ENCODE assay signal across 1 cellular context in the genomic region with DNA sequence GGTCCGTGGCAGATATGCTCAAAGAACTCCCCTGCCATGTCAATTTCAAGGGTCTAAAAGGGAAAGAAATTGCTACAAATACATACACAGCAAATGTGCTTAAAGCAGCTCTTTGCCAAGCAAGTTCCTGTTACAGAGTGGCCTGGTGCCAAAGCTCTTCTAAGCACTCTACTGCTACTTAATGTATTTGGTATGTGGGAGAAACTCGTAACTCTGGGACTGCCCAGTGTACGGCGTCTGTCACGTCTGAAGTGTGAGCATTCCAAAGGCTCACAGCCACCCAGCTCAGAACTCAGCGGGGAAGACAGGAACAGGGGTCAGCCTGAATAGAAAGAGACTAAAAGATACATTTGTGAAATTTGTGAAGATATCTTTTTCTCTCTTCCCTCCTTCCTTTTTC.
TF ChIP-seq lines count a peak whose summit lies in the region.

No MANE protein-coding gene starts in this region.

TF ChIP-seq in HEK293, 187 proteins besides CTCF, POLR2A, EP300 and RAD21 (continued from another document):
- TF ChIP-seq, protein P1, sequence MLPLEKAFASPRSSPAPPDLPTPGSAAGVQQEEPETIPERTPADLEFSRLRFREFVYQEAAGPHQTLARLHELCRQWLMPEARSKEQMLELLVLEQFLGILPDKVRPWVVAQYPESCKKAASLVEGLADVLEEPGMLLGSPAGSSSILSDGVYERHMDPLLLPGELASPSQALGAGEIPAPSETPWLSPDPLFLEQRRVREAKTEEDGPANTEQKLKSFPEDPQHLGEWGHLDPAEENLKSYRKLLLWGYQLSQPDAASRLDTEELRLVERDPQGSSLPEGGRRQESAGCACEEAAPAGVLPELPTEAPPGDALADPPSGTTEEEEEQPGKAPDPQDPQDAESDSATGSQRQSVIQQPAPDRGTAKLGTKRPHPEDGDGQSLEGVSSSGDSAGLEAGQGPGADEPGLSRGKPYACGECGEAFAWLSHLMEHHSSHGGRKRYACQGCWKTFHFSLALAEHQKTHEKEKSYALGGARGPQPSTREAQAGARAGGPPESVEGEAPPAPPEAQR (tag by site-specific recombination; IDR thresholded peaks at IDR 0.05) = no peak
- TF ChIP-seq ZNF560 (tag by site-specific recombination; IDR thresholded peaks at IDR 0.05; ENCODE audit: borderline replicate concordance) (no peak), GLIS2 (tag by site-specific recombination; IDR thresholded peaks at IDR 0.05) (no peak), ZNF341 (tag by site-specific recombination; IDR thresholded peaks at IDR 0.05; ENCODE audit: low read depth) (peak; percentile 91), ZNF248 (tag by site-specific recombination; IDR thresholded peaks at IDR 0.05) (no peak), ZNF600 (tag by site-specific recombination; IDR thresholded peaks at IDR 0.05) (peak; percentile 45; the same call in 1 of the 2 replicates), ZNF660 (tag by site-specific recombination; IDR thresholded peaks at IDR 0.05) (0 out of 2 replicates have a peak, but pooled peaks have one; percentile 40), ZFP3 (tag by site-specific recombination; IDR thresholded peaks at IDR 0.05; ENCODE audit: low read depth) (no peak), ZXDB (tag by site-specific recombination; IDR thresholded peaks at IDR 0.05) (peak; percentile 42; the same call in 1 of the 2 replicates), ZNF621 (tag by site-specific recombination; IDR thresholded peaks at IDR 0.05) (no peak), IKZF3 (tag by site-specific recombination; IDR thresholded peaks at IDR 0.05) (peak; percentile 49; the same call in 1 of the 2 replicates), ZNF529 (tag by site-specific recombination; IDR thresholded peaks at IDR 0.05; ENCODE audit: insufficient replicate concordance) (no peak), ZNF701 (tag by site-specific recombination; IDR thresholded peaks at IDR 0.05) (no peak), ZNF677 (tag by site-specific recombination; IDR thresholded peaks at IDR 0.05) (no peak), ZBTB17 (tag by site-specific recombination; IDR thresholded peaks at IDR 0.05) (0 out of 2 replicates have a peak, but pooled peaks have one; percentile 38), ZNF561 (tag by site-specific recombination; IDR thresholded peaks at IDR 0.05; ENCODE audit: borderline replicate concordance) (no peak), ZBTB48 (tag by site-specific recombination; IDR thresholded peaks at IDR 0.05) (no peak), ZNF433 (tag by site-specific recombination; IDR thresholded peaks at IDR 0.05; ENCODE audit: low read depth) (no peak), OSR2 (tag by site-specific recombination; IDR thresholded peaks at IDR 0.05) (peak; percentile 44; the same call in 1 of the 2 replicates), ZNF174 (tag by site-specific recombination; IDR thresholded peaks at IDR 0.05) (no peak)
- TF ChIP-seq, protein P2, sequence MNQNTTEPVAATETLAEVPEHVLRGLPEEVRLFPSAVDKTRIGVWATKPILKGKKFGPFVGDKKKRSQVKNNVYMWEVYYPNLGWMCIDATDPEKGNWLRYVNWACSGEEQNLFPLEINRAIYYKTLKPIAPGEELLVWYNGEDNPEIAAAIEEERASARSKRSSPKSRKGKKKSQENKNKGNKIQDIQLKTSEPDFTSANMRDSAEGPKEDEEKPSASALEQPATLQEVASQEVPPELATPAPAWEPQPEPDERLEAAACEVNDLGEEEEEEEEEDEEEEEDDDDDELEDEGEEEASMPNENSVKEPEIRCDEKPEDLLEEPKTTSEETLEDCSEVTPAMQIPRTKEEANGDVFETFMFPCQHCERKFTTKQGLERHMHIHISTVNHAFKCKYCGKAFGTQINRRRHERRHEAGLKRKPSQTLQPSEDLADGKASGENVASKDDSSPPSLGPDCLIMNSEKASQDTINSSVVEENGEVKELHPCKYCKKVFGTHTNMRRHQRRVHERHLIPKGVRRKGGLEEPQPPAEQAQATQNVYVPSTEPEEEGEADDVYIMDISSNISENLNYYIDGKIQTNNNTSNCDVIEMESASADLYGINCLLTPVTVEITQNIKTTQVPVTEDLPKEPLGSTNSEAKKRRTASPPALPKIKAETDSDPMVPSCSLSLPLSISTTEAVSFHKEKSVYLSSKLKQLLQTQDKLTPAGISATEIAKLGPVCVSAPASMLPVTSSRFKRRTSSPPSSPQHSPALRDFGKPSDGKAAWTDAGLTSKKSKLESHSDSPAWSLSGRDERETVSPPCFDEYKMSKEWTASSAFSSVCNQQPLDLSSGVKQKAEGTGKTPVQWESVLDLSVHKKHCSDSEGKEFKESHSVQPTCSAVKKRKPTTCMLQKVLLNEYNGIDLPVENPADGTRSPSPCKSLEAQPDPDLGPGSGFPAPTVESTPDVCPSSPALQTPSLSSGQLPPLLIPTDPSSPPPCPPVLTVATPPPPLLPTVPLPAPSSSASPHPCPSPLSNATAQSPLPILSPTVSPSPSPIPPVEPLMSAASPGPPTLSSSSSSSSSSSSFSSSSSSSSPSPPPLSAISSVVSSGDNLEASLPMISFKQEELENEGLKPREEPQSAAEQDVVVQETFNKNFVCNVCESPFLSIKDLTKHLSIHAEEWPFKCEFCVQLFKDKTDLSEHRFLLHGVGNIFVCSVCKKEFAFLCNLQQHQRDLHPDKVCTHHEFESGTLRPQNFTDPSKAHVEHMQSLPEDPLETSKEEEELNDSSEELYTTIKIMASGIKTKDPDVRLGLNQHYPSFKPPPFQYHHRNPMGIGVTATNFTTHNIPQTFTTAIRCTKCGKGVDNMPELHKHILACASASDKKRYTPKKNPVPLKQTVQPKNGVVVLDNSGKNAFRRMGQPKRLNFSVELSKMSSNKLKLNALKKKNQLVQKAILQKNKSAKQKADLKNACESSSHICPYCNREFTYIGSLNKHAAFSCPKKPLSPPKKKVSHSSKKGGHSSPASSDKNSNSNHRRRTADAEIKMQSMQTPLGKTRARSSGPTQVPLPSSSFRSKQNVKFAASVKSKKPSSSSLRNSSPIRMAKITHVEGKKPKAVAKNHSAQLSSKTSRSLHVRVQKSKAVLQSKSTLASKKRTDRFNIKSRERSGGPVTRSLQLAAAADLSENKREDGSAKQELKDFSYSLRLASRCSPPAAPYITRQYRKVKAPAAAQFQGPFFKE (tag by site-specific recombination; IDR thresholded peaks at IDR 0.05; ENCODE audit: borderline replicate concordance) = no peak
- TF ChIP-seq, protein P3, sequence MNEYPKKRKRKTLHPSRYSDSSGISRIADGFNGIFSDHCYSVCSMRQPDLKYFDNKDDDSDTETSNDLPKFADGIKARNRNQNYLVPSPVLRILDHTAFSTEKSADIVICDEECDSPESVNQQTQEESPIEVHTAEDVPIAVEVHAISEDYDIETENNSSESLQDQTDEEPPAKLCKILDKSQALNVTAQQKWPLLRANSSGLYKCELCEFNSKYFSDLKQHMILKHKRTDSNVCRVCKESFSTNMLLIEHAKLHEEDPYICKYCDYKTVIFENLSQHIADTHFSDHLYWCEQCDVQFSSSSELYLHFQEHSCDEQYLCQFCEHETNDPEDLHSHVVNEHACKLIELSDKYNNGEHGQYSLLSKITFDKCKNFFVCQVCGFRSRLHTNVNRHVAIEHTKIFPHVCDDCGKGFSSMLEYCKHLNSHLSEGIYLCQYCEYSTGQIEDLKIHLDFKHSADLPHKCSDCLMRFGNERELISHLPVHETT (tag by site-specific recombination; IDR thresholded peaks at IDR 0.05) = no peak
- TF ChIP-seq, protein P4, sequence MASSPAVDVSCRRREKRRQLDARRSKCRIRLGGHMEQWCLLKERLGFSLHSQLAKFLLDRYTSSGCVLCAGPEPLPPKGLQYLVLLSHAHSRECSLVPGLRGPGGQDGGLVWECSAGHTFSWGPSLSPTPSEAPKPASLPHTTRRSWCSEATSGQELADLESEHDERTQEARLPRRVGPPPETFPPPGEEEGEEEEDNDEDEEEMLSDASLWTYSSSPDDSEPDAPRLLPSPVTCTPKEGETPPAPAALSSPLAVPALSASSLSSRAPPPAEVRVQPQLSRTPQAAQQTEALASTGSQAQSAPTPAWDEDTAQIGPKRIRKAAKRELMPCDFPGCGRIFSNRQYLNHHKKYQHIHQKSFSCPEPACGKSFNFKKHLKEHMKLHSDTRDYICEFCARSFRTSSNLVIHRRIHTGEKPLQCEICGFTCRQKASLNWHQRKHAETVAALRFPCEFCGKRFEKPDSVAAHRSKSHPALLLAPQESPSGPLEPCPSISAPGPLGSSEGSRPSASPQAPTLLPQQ (tag by site-specific recombination; IDR thresholded peaks at IDR 0.05) = peak; percentile 75
- TF ChIP-seq, protein P5, sequence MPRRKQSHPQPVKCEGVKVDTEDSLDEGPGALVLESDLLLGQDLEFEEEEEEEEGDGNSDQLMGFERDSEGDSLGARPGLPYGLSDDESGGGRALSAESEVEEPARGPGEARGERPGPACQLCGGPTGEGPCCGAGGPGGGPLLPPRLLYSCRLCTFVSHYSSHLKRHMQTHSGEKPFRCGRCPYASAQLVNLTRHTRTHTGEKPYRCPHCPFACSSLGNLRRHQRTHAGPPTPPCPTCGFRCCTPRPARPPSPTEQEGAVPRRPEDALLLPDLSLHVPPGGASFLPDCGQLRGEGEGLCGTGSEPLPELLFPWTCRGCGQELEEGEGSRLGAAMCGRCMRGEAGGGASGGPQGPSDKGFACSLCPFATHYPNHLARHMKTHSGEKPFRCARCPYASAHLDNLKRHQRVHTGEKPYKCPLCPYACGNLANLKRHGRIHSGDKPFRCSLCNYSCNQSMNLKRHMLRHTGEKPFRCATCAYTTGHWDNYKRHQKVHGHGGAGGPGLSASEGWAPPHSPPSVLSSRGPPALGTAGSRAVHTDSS (tag by site-specific recombination; IDR thresholded peaks at IDR 0.05) = no peak
TF ChIP-seq in HEK293: peak in this region for 12.
